In the genomic region with DNA sequence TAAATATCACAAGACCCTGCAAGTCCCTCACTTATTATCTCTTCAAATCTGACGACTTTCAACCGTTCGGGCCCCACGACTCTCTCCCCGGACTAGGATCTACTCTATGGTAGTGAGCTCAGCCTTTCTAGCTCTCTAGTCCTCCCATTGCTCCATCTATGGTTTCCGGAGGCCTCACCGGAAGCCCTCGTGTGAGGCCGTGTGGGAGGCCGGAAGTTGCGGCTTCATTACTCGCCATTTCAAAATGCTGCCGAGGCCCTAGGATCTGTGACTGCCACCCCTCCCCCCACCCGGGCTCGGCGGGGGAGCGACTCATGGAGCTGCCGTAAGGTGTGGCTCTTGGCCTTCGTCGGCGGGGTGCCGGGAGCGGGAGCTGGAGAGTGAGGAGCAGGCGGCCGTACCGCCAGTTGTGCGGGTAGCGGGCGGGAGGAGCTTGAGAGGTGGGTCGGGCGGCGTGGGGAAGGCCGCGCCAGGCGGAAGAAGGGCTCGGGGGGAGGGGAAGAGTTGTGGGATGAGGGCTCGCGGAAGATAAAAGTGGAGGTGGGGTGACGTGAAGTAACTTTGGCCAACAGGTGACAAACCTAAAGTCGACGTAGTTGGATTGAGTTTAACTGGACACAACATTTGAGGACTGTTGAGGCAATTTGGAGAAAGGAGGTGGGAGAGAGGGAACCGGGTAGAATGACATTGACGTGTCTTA, we compare ENCODE assay signal across 1 cellular context.
TF ChIP-seq lines count a peak whose summit lies in the region.

Gene MDM4 (plus strand): TSS at position 227 of the 700 bp plus-strand sequence. CDS start 9,113 bp downstream, outside the sequence.

TF ChIP-seq in K562, 482 proteins besides CTCF, POLR2A, EP300 and RAD21 (continued from another document and continues in another):
- TF ChIP-seq TRIM24 (IDR thresholded peaks at IDR 0.05) (peak; percentile 84 to 93), ZNF384 (IDR thresholded peaks at IDR 0.05; ENCODE audit: low read depth, low read length) (no peak), MAZ (CRISPR knock-in tag; conservative IDR thresholded peaks at IDR 0.05 in 1 of 2, IDR thresholded peaks at IDR 0.05 in 1 of 2) (peak; percentile 89 to 94), ARID3B (CRISPR knock-in tag; IDR thresholded peaks at IDR 0.05; ENCODE audit: borderline replicate concordance) (no peak), NFRKB (IDR thresholded peaks at IDR 0.05; ENCODE audit: low read depth) (peak; percentile 99), SIN3B (IDR thresholded peaks at IDR 0.05; ENCODE audit: low read depth) (peak; percentile 88), NR1H2 (CRISPR knock-in tag; IDR thresholded peaks at IDR 0.05) (0 out of 2 replicates have a peak, but pooled peaks have one; percentile 91), ZZZ3 (IDR thresholded peaks at IDR 0.05) (peak; percentile 86), NELFE (IDR thresholded peaks at IDR 0.05; ENCODE audit: insufficient read depth, insufficient read length) (no peak), ETV1 (tag; conservative IDR thresholded peaks at IDR 0.05; ENCODE audit: low read depth) (peak; percentile 100), WHSC1 (IDR thresholded peaks at IDR 0.05; ENCODE audit: low read length) (no peak), TCF7 (IDR thresholded peaks at IDR 0.05; ENCODE audit: borderline replicate concordance) (peak; percentile 88; the same call in 1 of the 2 replicates), FOXK1 (CRISPR knock-in tag; IDR thresholded peaks at IDR 0.05; ENCODE audit: borderline replicate concordance) (0 out of 2 replicates have a peak, but pooled peaks have one; percentile 17), ZNF609 (CRISPR knock-in tag; IDR thresholded peaks at IDR 0.05; ENCODE audit: borderline replicate concordance) (peak; percentile 42; the same call in 1 of the 2 replicates), U2AF2 (optimal IDR thresholded peaks at IDR 0.05; ENCODE audit: low read depth, low read length) (no peak), SREBF1 (IDR thresholded peaks at IDR 0.05; ENCODE audit: borderline replicate concordance, low read depth, low read length) (no peak), TOE1 (IDR thresholded peaks at IDR 0.05; ENCODE audit: borderline replicate concordance) (peak; percentile 84; the same call in 1 of the 2 replicates), TOE1 (CRISPR knock-in tag; IDR thresholded peaks at IDR 0.05; ENCODE audit: borderline replicate concordance, low read depth) (peak; percentile 45; the same call in 1 of the 2 replicates), RUNX1 (IDR thresholded peaks at IDR 0.05; ENCODE audit: low read depth) (0 out of 2 replicates have a peak, but pooled peaks have one; percentile 46), POLR2H (tag; IDR thresholded peaks at IDR 0.05; ENCODE audit: low read depth) (peak; percentile 96), FOXP4 (CRISPR knock-in tag; IDR thresholded peaks at IDR 0.05; ENCODE audit: borderline replicate concordance) (peak; percentile 73; the same call in 1 of the 2 replicates), GABPB1 (CRISPR knock-in tag; IDR thresholded peaks at IDR 0.05) (peak; percentile 96), SMAD3 (CRISPR knock-in tag; conservative IDR thresholded peaks at IDR 0.05) (0 out of 2 replicates have a peak, but pooled peaks have one; percentile 35), FOSL1 (tag; conservative IDR thresholded peaks at IDR 0.05) (peak; percentile 68), ZNF311 (CRISPR knock-in tag; IDR thresholded peaks at IDR 0.05) (no peak), ARNT (IDR thresholded peaks at IDR 0.05) (peak; percentile 66 to 68; a peak in 1 of 4 replicates), NUFIP1 (IDR thresholded peaks at IDR 0.05; ENCODE audit: partially characterized antibody) (peak; percentile 59), ESRRA (IDR thresholded peaks at IDR 0.05; ENCODE audit: borderline replicate concordance, low read depth) (peak; percentile 80; the same call in 1 of the 2 replicates), KLF6 (CRISPR knock-in tag; IDR thresholded peaks at IDR 0.05; ENCODE audit: borderline replicate concordance) (peak; percentile 80; the same call in 1 of the 2 replicates), HDAC6 (IDR thresholded peaks at IDR 0.05; ENCODE audit: low read depth, low read length) (no peak), ZNF197 (CRISPR knock-in tag; IDR thresholded peaks at IDR 0.05; ENCODE audit: low read depth) (0 out of 2 replicates have a peak, but pooled peaks have one; percentile 21), E2F6 (IDR thresholded peaks at IDR 0.05; ENCODE audit: borderline replicate concordance in 1 of 2, extremely low read depth in 1 of 2, insufficient read depth in 1 of 2, insufficient read length in 1 of 2, low read depth in 1 of 2, low read length in 1 of 2, poor library complexity in 1 of 2, severe bottlenecking in 1 of 2) (peak; percentile 67 to 92), ZNF668 (CRISPR knock-in tag; IDR thresholded peaks at IDR 0.05) (no peak), E2F5 (CRISPR knock-in tag; IDR thresholded peaks at IDR 0.05) (0 out of 2 replicates have a peak, but pooled peaks have one; percentile 84)
- TF ChIP-seq, protein P1, sequence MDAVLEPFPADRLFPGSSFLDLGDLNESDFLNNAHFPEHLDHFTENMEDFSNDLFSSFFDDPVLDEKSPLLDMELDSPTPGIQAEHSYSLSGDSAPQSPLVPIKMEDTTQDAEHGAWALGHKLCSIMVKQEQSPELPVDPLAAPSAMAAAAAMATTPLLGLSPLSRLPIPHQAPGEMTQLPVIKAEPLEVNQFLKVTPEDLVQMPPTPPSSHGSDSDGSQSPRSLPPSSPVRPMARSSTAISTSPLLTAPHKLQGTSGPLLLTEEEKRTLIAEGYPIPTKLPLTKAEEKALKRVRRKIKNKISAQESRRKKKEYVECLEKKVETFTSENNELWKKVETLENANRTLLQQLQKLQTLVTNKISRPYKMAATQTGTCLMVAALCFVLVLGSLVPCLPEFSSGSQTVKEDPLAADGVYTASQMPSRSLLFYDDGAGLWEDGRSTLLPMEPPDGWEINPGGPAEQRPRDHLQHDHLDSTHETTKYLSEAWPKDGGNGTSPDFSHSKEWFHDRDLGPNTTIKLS (IDR thresholded peaks at IDR 0.05; ENCODE audit: borderline replicate concordance, low read depth): peak; percentile 87; the same call in 1 of the 2 replicates
- TF ChIP-seq, protein P2, sequence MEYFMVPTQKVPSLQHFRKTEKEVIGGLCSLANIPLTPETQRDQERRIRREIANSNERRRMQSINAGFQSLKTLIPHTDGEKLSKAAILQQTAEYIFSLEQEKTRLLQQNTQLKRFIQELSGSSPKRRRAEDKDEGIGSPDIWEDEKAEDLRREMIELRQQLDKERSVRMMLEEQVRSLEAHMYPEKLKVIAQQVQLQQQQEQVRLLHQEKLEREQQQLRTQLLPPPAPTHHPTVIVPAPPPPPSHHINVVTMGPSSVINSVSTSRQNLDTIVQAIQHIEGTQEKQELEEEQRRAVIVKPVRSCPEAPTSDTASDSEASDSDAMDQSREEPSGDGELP (CRISPR knock-in tag; IDR thresholded peaks at IDR 0.05; ENCODE audit: borderline replicate concordance): peak; percentile 94
- TF ChIP-seq, protein P3, sequence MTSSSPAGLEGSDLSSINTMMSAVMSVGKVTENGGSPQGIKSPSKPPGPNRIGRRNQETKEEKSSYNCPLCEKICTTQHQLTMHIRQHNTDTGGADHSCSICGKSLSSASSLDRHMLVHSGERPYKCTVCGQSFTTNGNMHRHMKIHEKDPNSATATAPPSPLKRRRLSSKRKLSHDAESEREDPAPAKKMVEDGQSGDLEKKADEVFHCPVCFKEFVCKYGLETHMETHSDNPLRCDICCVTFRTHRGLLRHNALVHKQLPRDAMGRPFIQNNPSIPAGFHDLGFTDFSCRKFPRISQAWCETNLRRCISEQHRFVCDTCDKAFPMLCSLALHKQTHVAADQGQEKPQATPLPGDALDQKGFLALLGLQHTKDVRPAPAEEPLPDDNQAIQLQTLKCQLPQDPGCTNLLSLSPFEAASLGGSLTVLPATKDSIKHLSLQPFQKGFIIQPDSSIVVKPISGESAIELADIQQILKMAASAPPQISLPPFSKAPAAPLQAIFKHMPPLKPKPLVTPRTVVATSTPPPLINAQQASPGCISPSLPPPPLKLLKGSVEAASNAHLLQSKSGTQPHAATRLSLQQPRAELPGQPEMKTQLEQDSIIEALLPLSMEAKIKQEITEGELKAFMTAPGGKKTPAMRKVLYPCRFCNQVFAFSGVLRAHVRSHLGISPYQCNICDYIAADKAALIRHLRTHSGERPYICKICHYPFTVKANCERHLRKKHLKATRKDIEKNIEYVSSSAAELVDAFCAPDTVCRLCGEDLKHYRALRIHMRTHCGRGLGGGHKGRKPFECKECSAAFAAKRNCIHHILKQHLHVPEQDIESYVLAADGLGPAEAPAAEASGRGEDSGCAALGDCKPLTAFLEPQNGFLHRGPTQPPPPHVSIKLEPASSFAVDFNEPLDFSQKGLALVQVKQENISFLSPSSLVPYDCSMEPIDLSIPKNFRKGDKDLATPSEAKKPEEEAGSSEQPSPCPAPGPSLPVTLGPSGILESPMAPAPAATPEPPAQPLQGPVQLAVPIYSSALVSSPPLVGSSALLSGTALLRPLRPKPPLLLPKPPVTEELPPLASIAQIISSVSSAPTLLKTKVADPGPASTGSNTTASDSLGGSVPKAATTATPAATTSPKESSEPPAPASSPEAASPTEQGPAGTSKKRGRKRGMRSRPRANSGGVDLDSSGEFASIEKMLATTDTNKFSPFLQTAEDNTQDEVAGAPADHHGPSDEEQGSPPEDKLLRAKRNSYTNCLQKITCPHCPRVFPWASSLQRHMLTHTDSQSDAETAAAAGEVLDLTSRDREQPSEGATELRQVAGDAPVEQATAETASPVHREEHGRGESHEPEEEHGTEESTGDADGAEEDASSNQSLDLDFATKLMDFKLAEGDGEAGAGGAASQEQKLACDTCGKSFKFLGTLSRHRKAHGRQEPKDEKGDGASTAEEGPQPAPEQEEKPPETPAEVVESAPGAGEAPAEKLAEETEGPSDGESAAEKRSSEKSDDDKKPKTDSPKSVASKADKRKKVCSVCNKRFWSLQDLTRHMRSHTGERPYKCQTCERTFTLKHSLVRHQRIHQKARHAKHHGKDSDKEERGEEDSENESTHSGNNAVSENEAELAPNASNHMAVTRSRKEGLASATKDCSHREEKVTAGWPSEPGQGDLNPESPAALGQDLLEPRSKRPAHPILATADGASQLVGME (CRISPR knock-in tag; IDR thresholded peaks at IDR 0.05): no peak; the same call in 1 of the 2 replicates
